15 cellular contexts compared by ENCODE assay signal in the genomic region with DNA sequence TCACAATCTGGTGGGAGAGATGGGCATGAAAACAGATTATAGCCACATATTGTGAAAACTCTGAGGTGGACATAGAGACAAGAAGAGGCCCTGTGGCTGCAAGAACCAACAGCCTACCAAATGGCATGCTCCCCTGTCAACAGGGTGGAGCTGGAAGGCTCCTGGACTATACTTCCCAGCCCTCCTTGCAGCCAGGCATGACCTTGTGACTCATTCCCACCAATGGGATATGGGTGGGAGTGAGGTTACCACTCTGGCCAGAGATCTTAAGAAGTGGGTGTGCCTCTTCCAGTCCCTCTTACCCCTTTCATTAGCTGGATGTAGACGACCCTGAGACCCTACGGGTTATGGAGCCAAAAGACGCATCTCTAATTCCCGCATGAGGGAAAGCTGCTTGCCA.
"Had no signal": no experiment of that assay in that cellular context is flagged by ENCODE, and none has a peak within 500 bp of the region (broad histone marks: within the 10 kb centered on the region; RNA-seq: fewer than 3 reads in every experiment).

No MANE protein-coding gene starts in this region.

- H3K79me2 ChIP-seq: parathyroid adenoma had no signal

- H3K4me1 ChIP-seq: parathyroid adenoma, tibial artery had no signal

- H3K27me3 ChIP-seq: cardiac muscle cell, esophagus muscularis mucosa, tibial artery had no signal

- FAIRE-seq: islet of Langerhans, urothelium cell line had no signal

- H3K4me1 Mint-ChIP-seq: stimulated activated effector memory CD8-positive, alpha-beta T cell treated with anti-CD3 and anti-CD28 coated beads, Interleukin-12 subunit alpha, Interleukin-12 subunit beta, amount 100 ng/mL, for 72 hours had no signal

- H2AFZ ChIP-seq: parathyroid adenoma had no signal

- H3K4me3 Mint-ChIP-seq: activated T-cell treated with anti-CD3 and anti-CD28 coated beads, Interleukin-2, amount 50 U/mL, for 4 hours; naive thymus-derived CD4-positive, alpha-beta T cell; stimulated activated effector memory CD8-positive, alpha-beta T cell treated with anti-CD3 and anti-CD28 coated beads, Interleukin-12 subunit alpha, Interleukin-12 subunit beta, amount 100 ng/mL, for 72 hours had no signal

- H3K36me3 ChIP-seq: cardiac muscle cell, esophagus muscularis mucosa, tibial artery had no signal

- H3K9ac ChIP-seq: parathyroid adenoma had no signal

- DNase-seq: activated CD4-positive, alpha-beta T cell treated with anti-CD3 and anti-CD28 coated beads, Interleukin-2, amount 50 U/mL, for 48 hours; activated effector memory CD4-positive, alpha-beta T cell treated with Interleukin-2 at 50 U/mL for 16 hours; activated naive CD4-positive, alpha-beta T cell treated with anti-CD3 and anti-CD28 coated beads, Interleukin-2, amount 50 U/mL, for 16 hours; activated T-cell treated with anti-CD3 and anti-CD28 coated beads, Interleukin-2, amount 50 U/mL, for 4 hours; foreskin fibroblast; glutamatergic neuron; naive thymus-derived CD4-positive, alpha-beta T cell; tibial artery had no signal

- H3K27ac Mint-ChIP-seq: stimulated activated effector memory CD8-positive, alpha-beta T cell treated with anti-CD3 and anti-CD28 coated beads, Interleukin-12 subunit alpha, Interleukin-12 subunit beta, amount 100 ng/mL, for 72 hours had no signal

- H3K9me3 ChIP-seq: esophagus muscularis mucosa, tibial artery had no signal

- H3K36me3 Mint-ChIP-seq: naive thymus-derived CD4-positive, alpha-beta T cell; stimulated activated effector memory CD8-positive, alpha-beta T cell treated with anti-CD3 and anti-CD28 coated beads, Interleukin-12 subunit alpha, Interleukin-12 subunit beta, amount 100 ng/mL, for 72 hours had no signal

- ATAC-seq: activated T-cell treated with anti-CD3 and anti-CD28 coated beads, Interleukin-2, amount 50 U/mL, for 4 hours; naive thymus-derived CD4-positive, alpha-beta T cell; stimulated activated effector memory CD8-positive, alpha-beta T cell treated with anti-CD3 and anti-CD28 coated beads, Interleukin-12 subunit alpha, Interleukin-12 subunit beta, amount 100 ng/mL, for 72 hours had no signal

- H3K4me3 ChIP-seq: cardiac muscle cell, esophagus muscularis mucosa, tibial artery had no signal

- H3K9me3 Mint-ChIP-seq: activated T-cell treated with anti-CD3 and anti-CD28 coated beads, Interleukin-2, amount 50 U/mL, for 4 hours; stimulated activated effector memory CD8-positive, alpha-beta T cell treated with anti-CD3 and anti-CD28 coated beads, Interleukin-12 subunit alpha, Interleukin-12 subunit beta, amount 100 ng/mL, for 72 hours had no signal

- H3K27ac ChIP-seq: cardiac muscle cell, esophagus muscularis mucosa, parathyroid adenoma, tibial artery, VCaP had no signal
